ENCODE assay signal across 7 cellular contexts in the genomic region with DNA sequence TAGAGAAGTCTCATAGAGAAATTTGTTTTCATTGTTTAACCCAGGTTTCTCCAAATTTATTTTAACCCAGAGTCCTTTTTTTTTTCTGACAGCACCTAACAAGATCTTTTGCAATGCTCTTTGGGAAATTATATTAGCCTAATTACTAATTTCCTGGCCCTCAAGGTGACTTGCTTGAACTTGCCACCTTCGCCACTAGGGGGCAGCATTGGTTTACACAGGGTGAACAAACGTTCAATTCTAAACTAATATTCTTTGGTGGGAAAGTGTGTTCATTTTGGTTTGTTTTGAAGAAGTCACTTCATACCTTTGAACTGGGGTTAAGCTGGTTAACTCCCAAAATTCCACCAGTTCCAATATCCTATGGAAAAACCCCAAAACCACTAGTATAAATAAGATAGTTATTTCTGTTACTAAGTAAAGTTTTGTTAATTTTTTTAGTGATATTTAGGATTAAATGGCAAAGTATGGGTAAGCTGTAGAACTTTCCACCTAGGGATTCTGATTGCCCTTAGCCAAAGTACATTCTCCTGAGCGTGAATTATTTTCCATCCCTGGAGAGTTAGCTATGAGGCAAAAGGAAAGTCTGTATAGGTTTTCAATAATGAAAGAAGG. TPM values are rescaled to one million over a fixed set of nuclear protein-coding genes. Genes with fewer than 3 reads are reported as not detected.
DNase-seq lines count a peak whose midpoint lies in the region; ATAC-seq and TF ChIP-seq lines count a peak whose summit lies in the region.

No MANE protein-coding gene starts in this region.

- no peak overlapping the region for H3K4me3 Mint-ChIP-seq in natural killer cell treated with Interleukin-12 subunit alpha and Interleukin-12 subunit beta and Interleukin-15 and Interleukin-18, amount 100 ng/mL, for 72 hours
- no peak overlapping the region for H3K4me3 Mint-ChIP-seq in stimulated activated naive B cell treated with anti-CD40 and anti-IgM and Interleukin-4, amounts not matched to agents 10 μg/mL and 1 μg/mL and 100 μg/mL, for 72 hours

- no peak for TF ChIP-seq POLR2A in esophagus muscularis mucosa (IDR thresholded peaks at IDR 0.05; ENCODE audit: low read depth)

- no peak for TF ChIP-seq EP300 in esophagus muscularis mucosa (IDR thresholded peaks at IDR 0.05)

- H3K9ac ChIP-seq in NT2/D1 (ENCODE audit: insufficient read length, low read depth): no peak overlapping the region

- intact Hi-C loops in esophagus muscularis mucosa (cut with DNase I): no loop called here

- H3K27ac Mint-ChIP-seq in natural killer cell treated with Interleukin-12 subunit alpha and Interleukin-12 subunit beta and Interleukin-15 and Interleukin-18, amount 100 ng/mL, for 72 hours: no peak overlapping the region
- H3K27ac Mint-ChIP-seq in stimulated activated naive B cell treated with anti-CD40 and anti-IgM and Interleukin-4, amounts not matched to agents 10 μg/mL and 1 μg/mL and 100 μg/mL, for 72 hours: no peak overlapping the region

- H3K36me3 ChIP-seq in NT2/D1 (ENCODE audit: insufficient read depth, insufficient read length, low read length): no peaks in the 10 kb centered on the region
- no peaks in the 10 kb centered on the region for H3K36me3 ChIP-seq in esophagus muscularis mucosa

- H3K9me3 ChIP-seq in NT2/D1 (ENCODE audit: insufficient read depth, low read length) (no peaks in the 10 kb centered on the region), esophagus muscularis mucosa (no peaks in the 10 kb centered on the region)

- no peaks in the 10 kb centered on the region for H3K4me1 ChIP-seq in NT2/D1 (ENCODE audit: insufficient read depth, insufficient read length)
- H3K4me1 ChIP-seq in esophagus muscularis mucosa: no peaks in the 10 kb centered on the region

- TF ChIP-seq CTCF in GM12875 (IDR thresholded peaks at IDR 0.05; ENCODE audit: borderline replicate concordance, insufficient read depth, low read depth, low read length) (peak; percentile 73), esophagus muscularis mucosa (IDR thresholded peaks at IDR 0.05) (peak; percentile 82 to 96 (median 90))

- WGBS in esophagus muscularis mucosa: 16% methylated on average over 3 of the region's 3 CpGs

- H3K9me3 Mint-ChIP-seq in natural killer cell treated with Interleukin-12 subunit alpha and Interleukin-12 subunit beta and Interleukin-15 and Interleukin-18, amount 100 ng/mL, for 72 hours: no peaks in the 10 kb centered on the region
- H3K9me3 Mint-ChIP-seq in stimulated activated naive B cell treated with anti-CD40 and anti-IgM and Interleukin-4, amounts not matched to agents 10 μg/mL and 1 μg/mL and 100 μg/mL, for 72 hours: no peaks in the 10 kb centered on the region

- peaks cover 5 to 15% of the 10 kb centered on the region in 2 donors for H3K27me3 Mint-ChIP-seq in natural killer cell treated with Interleukin-12 subunit alpha and Interleukin-12 subunit beta and Interleukin-15 and Interleukin-18, amount 100 ng/mL, for 72 hours
- peaks cover 24 to 26% of the 10 kb centered on the region in 2 donors for H3K27me3 Mint-ChIP-seq in stimulated activated naive B cell treated with anti-CD40 and anti-IgM and Interleukin-4, amounts not matched to agents 10 μg/mL and 1 μg/mL and 100 μg/mL, for 72 hours

- H3K27me3 ChIP-seq in NT2/D1 (ENCODE audit: insufficient read depth, insufficient read length) (no peaks in the 10 kb centered on the region), esophagus muscularis mucosa (peaks cover 0 to 3% (median 0%) of the 10 kb centered on the region in 4 donors)

- no peak overlapping the region for H3K27ac ChIP-seq in esophagus muscularis mucosa (replicated peaks in 1 of 4)

- DNase-seq in NT2/D1 (ENCODE audit: low read depth, low spot score) (peak; percentile 79), esophagus muscularis mucosa (ENCODE audit: extremely low spot score) (no peak)
- peak; percentile 60 for DNase-seq in activated CD8-positive, alpha-beta memory T cell treated with anti-CD3 and anti-CD28 coated beads, Interleukin-2, amount 50 U/mL, for 24 hours (ENCODE audit: extremely low read depth)
- DNase-seq in natural killer cell treated with Interleukin-12 subunit alpha and Interleukin-12 subunit beta and Interleukin-15 and Interleukin-18, amount 100 ng/mL, for 72 hours (ENCODE audit: low spot score): peak; percentile 84
- peak; percentile 37 for DNase-seq in stimulated activated naive B cell treated with anti-CD40 and anti-IgM and Interleukin-4, amounts not matched to agents 10 μg/mL and 1 μg/mL and 100 μg/mL, for 72 hours

- H3K36me3 Mint-ChIP-seq in natural killer cell treated with Interleukin-12 subunit alpha and Interleukin-12 subunit beta and Interleukin-15 and Interleukin-18, amount 100 ng/mL, for 72 hours: no peaks in the 10 kb centered on the region
- no peaks in the 10 kb centered on the region for H3K36me3 Mint-ChIP-seq in stimulated activated naive B cell treated with anti-CD40 and anti-IgM and Interleukin-4, amounts not matched to agents 10 μg/mL and 1 μg/mL and 100 μg/mL, for 72 hours

- no peaks in the 10 kb centered on the region for H3K4me1 Mint-ChIP-seq in natural killer cell treated with Interleukin-12 subunit alpha and Interleukin-12 subunit beta and Interleukin-15 and Interleukin-18, amount 100 ng/mL, for 72 hours (ENCODE audit: low read depth in 2 of 2)
- no peaks in the 10 kb centered on the region for H3K4me1 Mint-ChIP-seq in stimulated activated naive B cell treated with anti-CD40 and anti-IgM and Interleukin-4, amounts not matched to agents 10 μg/mL and 1 μg/mL and 100 μg/mL, for 72 hours

- peak; percentile 59 for ATAC-seq in HG03571 (IDR thresholded peaks at IDR 0.05; ENCODE audit: unreplicated experiment)
- ATAC-seq in natural killer cell treated with Interleukin-12 subunit alpha and Interleukin-12 subunit beta and Interleukin-15 and Interleukin-18, amount 100 ng/mL, for 72 hours: no peak
- peak; percentile 50 to 59 for ATAC-seq in stimulated activated naive B cell treated with anti-CD40 and anti-IgM and Interleukin-4, amounts not matched to agents 10 μg/mL and 1 μg/mL and 100 μg/mL, for 72 hours (replicated peaks)

- H3K4me3 ChIP-seq in GM12875 (ENCODE audit: low read depth, low read length) (no peak overlapping the region), NT2/D1 (ENCODE audit: insufficient read length, low read depth) (no peak overlapping the region), esophagus muscularis mucosa (no peak overlapping the region)

RNA-seq across cellular contexts. Expression of a gene that starts 13.0 kb away (rescaled TPM):
- total RNA-seq in esophagus muscularis mucosa: under 1 TPM in 1 of 4 donors, not detected in 3; 0.26 TPM
- total RNA-seq in natural killer cell treated with Interleukin-12 subunit alpha and Interleukin-12 subunit beta and Interleukin-15 and Interleukin-18, amount 100 ng/mL, for 72 hours: not detected

RNA-seq across cellular contexts. Expression of a gene that starts 57.4 kb away (rescaled TPM):
- total RNA-seq in esophagus muscularis mucosa: 1 to 10 TPM; 5.4 to 9.3 (median 6.2) TPM
- 10 to 100 TPM; 24.7 to 54.7 TPM for total RNA-seq in natural killer cell treated with Interleukin-12 subunit alpha and Interleukin-12 subunit beta and Interleukin-15 and Interleukin-18, amount 100 ng/mL, for 72 hours

Comparison
In these comparisons a context has a peak if more than half of its experiments do, and no peak if none do; other contexts are left out.
1. ATAC-seq: peak in HG03571 (single experiment) and stimulated activated naive B cell treated with anti-CD40 and anti-IgM and Interleukin-4, amounts not matched to agents 10 μg/mL and 1 μg/mL and 100 μg/mL, for 72 hours (2 of 2); none in natural killer cell treated with Interleukin-12 subunit alpha and Interleukin-12 subunit beta and Interleukin-15 and Interleukin-18, amount 100 ng/mL, for 72 hours (0 of 2).